Comparison of ENCODE assay signal across 1 cellular context in the genomic region with DNA sequence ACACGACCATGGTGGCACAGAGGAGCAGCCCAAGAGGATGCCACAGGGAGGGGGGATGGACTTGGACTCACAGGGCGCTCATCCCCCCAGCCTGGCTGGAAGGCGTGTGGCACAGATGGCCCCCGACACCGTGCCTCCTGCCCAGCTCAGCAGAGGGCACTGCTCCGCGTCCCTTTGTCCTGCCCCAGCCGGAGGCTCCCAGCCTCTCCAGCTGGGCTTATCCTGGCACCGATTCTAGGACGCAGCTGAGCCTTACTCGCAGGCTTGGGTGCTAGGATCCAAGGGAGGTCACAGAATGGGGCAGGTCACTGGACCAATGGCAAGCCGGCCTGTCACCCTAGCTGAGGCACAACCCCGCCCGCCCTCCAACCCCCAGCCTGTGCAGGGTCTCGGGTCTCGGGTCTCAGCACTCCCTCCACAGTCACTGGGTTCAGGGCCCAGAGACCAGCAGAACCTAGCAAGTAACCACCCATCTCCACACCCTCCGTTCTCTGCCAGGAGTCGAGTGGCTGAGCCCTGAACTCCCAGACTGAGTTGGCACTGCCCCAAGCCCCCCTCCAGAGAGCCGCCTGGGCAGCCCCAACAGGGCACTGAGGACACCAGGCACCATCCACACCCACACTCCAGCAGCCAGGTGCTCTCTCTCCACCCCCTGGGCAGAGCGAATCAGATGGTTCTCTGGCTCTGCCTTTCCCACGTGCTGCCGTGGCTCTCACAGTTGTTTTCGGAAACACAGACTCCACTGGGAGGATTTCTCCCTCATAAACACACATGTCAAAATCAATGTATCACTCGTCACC.
TF ChIP-seq lines count a peak whose summit lies in the region.

No MANE protein-coding gene starts in this region.

TF ChIP-seq in H1, 55 proteins besides CTCF, POLR2A, EP300 and RAD21 (continued from another document):
- TF ChIP-seq GTF2F1 (IDR thresholded peaks at IDR 0.05; ENCODE audit: borderline replicate concordance, low read depth, low read length) (no peak), YY1 (IDR thresholded peaks at IDR 0.05; ENCODE audit: low read depth, low read length) (no peak), SIRT6 (IDR thresholded peaks at IDR 0.05; ENCODE audit: low read length) (no peak), ATF3 (IDR thresholded peaks at IDR 0.05; ENCODE audit: insufficient read depth, low read depth, low read length) (no peak), TAF1 (IDR thresholded peaks at IDR 0.05; ENCODE audit: low read depth, low read length) (no peak), RNF2 (IDR thresholded peaks at IDR 0.05; ENCODE audit: borderline replicate concordance, low read depth, low read length, missing control alignments, poor library complexity, severe bottlenecking) (no peak), JUN (IDR thresholded peaks at IDR 0.05; ENCODE audit: low read depth, low read length) (no peak), MAFK (IDR thresholded peaks at IDR 0.05; ENCODE audit: low read depth, low read length) (no peak), CBX5 (IDR thresholded peaks at IDR 0.05; ENCODE audit: low read depth, low read length) (no peak), RBBP5 (IDR thresholded peaks at IDR 0.05; ENCODE audit: borderline replicate concordance, low read depth, low read length) (no peak), TBP (IDR thresholded peaks at IDR 0.05; ENCODE audit: low read depth, low read length) (no peak), RFX5 (IDR thresholded peaks at IDR 0.05; ENCODE audit: borderline replicate concordance, low read depth, low read length) (no peak), TCF12 (IDR thresholded peaks at IDR 0.05; ENCODE audit: low read depth, low read length) (no peak), EZH2 (IDR thresholded peaks at IDR 0.05; ENCODE audit: low read depth, low read length, severe bottlenecking) (no peak), BCL11A (IDR thresholded peaks at IDR 0.05; ENCODE audit: low read depth in 2 of 2, low read length in 2 of 2) (no peak)
- TF ChIP-seq, protein P1, sequence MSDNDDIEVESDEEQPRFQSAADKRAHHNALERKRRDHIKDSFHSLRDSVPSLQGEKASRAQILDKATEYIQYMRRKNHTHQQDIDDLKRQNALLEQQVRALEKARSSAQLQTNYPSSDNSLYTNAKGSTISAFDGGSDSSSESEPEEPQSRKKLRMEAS (IDR thresholded peaks at IDR 0.05), result no peak
- TF ChIP-seq, protein P2, sequence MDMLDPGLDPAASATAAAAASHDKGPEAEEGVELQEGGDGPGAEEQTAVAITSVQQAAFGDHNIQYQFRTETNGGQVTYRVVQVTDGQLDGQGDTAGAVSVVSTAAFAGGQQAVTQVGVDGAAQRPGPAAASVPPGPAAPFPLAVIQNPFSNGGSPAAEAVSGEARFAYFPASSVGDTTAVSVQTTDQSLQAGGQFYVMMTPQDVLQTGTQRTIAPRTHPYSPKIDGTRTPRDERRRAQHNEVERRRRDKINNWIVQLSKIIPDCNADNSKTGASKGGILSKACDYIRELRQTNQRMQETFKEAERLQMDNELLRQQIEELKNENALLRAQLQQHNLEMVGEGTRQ (IDR thresholded peaks at IDR 0.05; ENCODE audit: low read length), result no peak
